In the genomic region with DNA sequence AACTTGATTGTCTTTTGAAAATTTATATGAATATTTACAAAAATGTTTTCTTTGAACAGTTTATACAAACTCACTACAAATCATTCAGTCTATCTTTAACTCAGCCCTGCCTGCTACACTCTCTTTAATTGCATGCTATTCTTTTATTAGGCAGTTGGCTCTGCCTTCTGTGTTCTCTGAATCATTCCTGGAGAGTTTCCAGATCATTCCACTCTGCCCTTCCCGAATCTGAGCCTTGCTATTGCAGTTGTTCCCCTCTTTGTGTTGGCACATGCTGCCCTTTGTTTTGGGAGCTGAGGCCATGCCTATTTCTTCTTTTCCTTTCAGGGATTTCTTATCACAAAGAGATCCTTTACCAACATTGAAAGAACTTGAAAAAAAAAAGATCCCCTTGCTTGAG, we compare ENCODE assay signal across 17 cellular contexts. TPM values are rescaled to one million over a fixed set of nuclear protein-coding genes. Genes with fewer than 3 reads are reported as not detected.
DNase-seq lines count a peak whose midpoint lies in the region; ATAC-seq, FAIRE-seq and TF ChIP-seq lines count a peak whose summit lies in the region.
"Had no signal": no experiment of that assay in that cellular context is flagged by ENCODE, and none has a peak within 500 bp of the region (broad histone marks: within the 10 kb centered on the region; RNA-seq: fewer than 3 reads in every experiment).

No MANE protein-coding gene starts in this region.

- TF ChIP-seq EP300 in HepG2 (IDR thresholded peaks at IDR 0.05; ENCODE audit: low read depth in 2 of 2, low read length in 2 of 2) = no peak
- no peak for TF ChIP-seq EP300 in HepG2 (CRISPR knock-in tag; IDR thresholded peaks at IDR 0.05; ENCODE audit: borderline replicate concordance)
- no peak for TF ChIP-seq EP300 in ovary (IDR thresholded peaks at IDR 0.05)

- no peak for TF ChIP-seq POLR2A in HepG2 (IDR thresholded peaks at IDR 0.05; ENCODE audit: insufficient read depth in 1 of 2, low read depth in 2 of 2, low read length in 2 of 2)
- no peak for TF ChIP-seq POLR2A in ovary (IDR thresholded peaks at IDR 0.05)

- intact Hi-C loops in left ventricle myocardium inferior (cut with micrococcal nuclease) = no loop called here
- intact Hi-C loops in HepG2 (cut with micrococcal nuclease; ENCODE audit: unreplicated experiment) = no loop called here
- intact Hi-C loops in ovary (cut with DNase I) = no loop called here

- H3K4me2 ChIP-seq in HepG2 (ENCODE audit: low read depth, low read length) = no peak overlapping the region

- H3K27me3 ChIP-seq in left ventricle myocardium inferior (ENCODE audit: low read depth) (no peaks in the 10 kb centered on the region), HepG2 (ENCODE audit: control insufficient read depth in 1 of 2, insufficient read depth in 2 of 2, low read length in 2 of 2) (no peaks in the 10 kb centered on the region), ovary (no peaks in the 10 kb centered on the region)

- H3K36me3 ChIP-seq in SK-N-MC (ENCODE audit: insufficient read depth, low read length) (no peaks in the 10 kb centered on the region), left ventricle myocardium inferior (no peaks in the 10 kb centered on the region), HepG2 (replicated peaks in 1 of 2; ENCODE audit: control insufficient read depth in 1 of 2, insufficient read depth in 2 of 2, low read length in 2 of 2) (no peaks in the 10 kb centered on the region), ovary (no peaks in the 10 kb centered on the region)

- ATAC-seq in HepG2 = no peak
- ATAC-seq in HG03139 (IDR thresholded peaks at IDR 0.05; ENCODE audit: unreplicated experiment) = no peak
- ATAC-seq: stimulated activated effector memory CD8-positive, alpha-beta T cell treated with anti-CD3 and anti-CD28 coated beads, Interleukin-12 subunit alpha, Interleukin-12 subunit beta, amount 100 ng/mL, for 72 hours had no signal

- no peak overlapping the region for H2AFZ ChIP-seq in HepG2 (ENCODE audit: low read length)

- H3K79me2 ChIP-seq in HepG2 (ENCODE audit: insufficient read depth, low read length) = no peaks in the 10 kb centered on the region

- 0 out of 2 replicates have a peak overlapping the region, but pooled peaks have one; percentile 3 for H3K27ac ChIP-seq in SK-N-MC
- H3K27ac ChIP-seq in left ventricle myocardium inferior (replicated peaks) = peak overlapping the region; percentile 85
- no peak overlapping the region for H3K27ac ChIP-seq in HepG2 (ENCODE audit: extremely low read length, insufficient read depth, low read length)
- no peak overlapping the region for H3K27ac ChIP-seq in ovary

- peak; percentile 19 for DNase-seq in HS-5 (ENCODE audit: low read depth)
- no peak for DNase-seq in SK-N-MC (ENCODE audit: low read depth, low spot score)
- no peak for DNase-seq in left ventricle myocardium inferior
- DNase-seq in retinal pigment epithelial cell (ENCODE audit: low read depth) = peak; percentile 31
- no peak for DNase-seq in HepG2 (ENCODE audit: low spot score)
- no peak for DNase-seq in ovary
- DNase-seq in GM03348 (ENCODE audit: low spot score) = no peak
- DNase-seq: activated CD4-positive, alpha-beta T cell treated with anti-CD3 and anti-CD28 coated beads, Interleukin-2, amount 10 ng/mL, durations not matched to agents 7 days and 5 days; activated effector memory CD4-positive, alpha-beta T cell treated with anti-CD3 and anti-CD28 coated beads, Interleukin-2, amount 50 U/mL, for 16 hours; CD4-positive, alpha-beta T cell; cerebellar nuclear complex; NK-92 treated with Interleukin-12 subunit alpha and Interleukin-12 subunit beta, amount 100 ng/mL, for 24 hours; stimulated activated CD4-positive, alpha-beta T cell treated with anti-CD3 and anti-CD28 coated beads, Interleukin-1b, Interleukin-23, amount 100 ng/mL, for 48 hours had no signal

- in situ Hi-C loops in HepG2 (cut with HindIII; ENCODE audit: extremely low pct_ligation_motif_present, low pct_unique_long_range_greater_than_20kb) = no loop called here

- POLR2A ChIA-PET in HepG2 (lab: Yijun Ruan, JAX) = no interaction called here

- no peak for FAIRE-seq in HepG2 (lab: Jason Lieb, UNC)

- CTCF ChIA-PET in HepG2 (lab: Yijun Ruan, JAX; ENCODE audit: low intra/inter-chr PET ratio, low total read pairs) = no interaction called here

- no peaks in the 10 kb centered on the region for H4K20me1 ChIP-seq in HepG2 (ENCODE audit: insufficient read depth, low read length)

- H3K4me1 ChIP-seq in left ventricle myocardium inferior (peaks cover 29% of the 10 kb centered on the region), HepG2 (ENCODE audit: insufficient read depth, low read length) (no peaks in the 10 kb centered on the region), ovary (ENCODE audit: insufficient read depth) (no peaks in the 10 kb centered on the region)

- H3K9ac ChIP-seq in SK-N-MC (ENCODE audit: insufficient read length) (no peak overlapping the region), HepG2 (ENCODE audit: insufficient read depth, low read depth, low read length) (no peak overlapping the region)

- no peak for TF ChIP-seq CTCF in left ventricle myocardium inferior (IDR thresholded peaks at IDR 0.05; ENCODE audit: borderline replicate concordance)
- TF ChIP-seq CTCF in retinal pigment epithelial cell (conservative IDR thresholded peaks at IDR 0.05; ENCODE audit: low read depth, low read length) = no peak
- TF ChIP-seq CTCF in HepG2 (CRISPR knock-in tag; IDR thresholded peaks at IDR 0.05) = no peak
- TF ChIP-seq CTCF in ovary (IDR thresholded peaks at IDR 0.05) = no peak

- BruUV-seq in HepG2 (replicated peaks; lab: Mats Ljungman, UMichigan) = no TSS peak

- H3K4me3 ChIP-seq in SK-N-MC (0 out of 2 replicates have a peak overlapping the region, but pooled peaks have one; percentile 3), left ventricle myocardium inferior (peak overlapping the region; percentile 33), retinal pigment epithelial cell (ENCODE audit: low read length) (no peak overlapping the region), HepG2 (replicated peaks in 1 of 3; ENCODE audit: insufficient read depth in 1 of 3, low read depth in 2 of 3, low read length in 3 of 3) (no peak overlapping the region), ovary (no peak overlapping the region)

- WGBS in HepG2 (ENCODE audit: low lambda C conversion rate) = 0% methylated on average over 1 of the region's 1 CpG
- WGBS in ovary, 3 donors = 0% methylated on average over 1 of the region's 1 CpG

- H3K9me3 ChIP-seq in SK-N-MC (ENCODE audit: low read depth, low read length) (no peaks in the 10 kb centered on the region), left ventricle myocardium inferior (replicated peaks) (no peaks in the 10 kb centered on the region), HepG2 (ENCODE audit: low read length) (no peaks in the 10 kb centered on the region), ovary (no peaks in the 10 kb centered on the region)

- no peak for TF ChIP-seq RAD21 in HepG2 (CRISPR knock-in tag; IDR thresholded peaks at IDR 0.05)

TF ChIP-seq in HepG2, 621 proteins besides CTCF, POLR2A, EP300 and RAD21 (continues in another document):
- TF ChIP-seq, protein P1, sequence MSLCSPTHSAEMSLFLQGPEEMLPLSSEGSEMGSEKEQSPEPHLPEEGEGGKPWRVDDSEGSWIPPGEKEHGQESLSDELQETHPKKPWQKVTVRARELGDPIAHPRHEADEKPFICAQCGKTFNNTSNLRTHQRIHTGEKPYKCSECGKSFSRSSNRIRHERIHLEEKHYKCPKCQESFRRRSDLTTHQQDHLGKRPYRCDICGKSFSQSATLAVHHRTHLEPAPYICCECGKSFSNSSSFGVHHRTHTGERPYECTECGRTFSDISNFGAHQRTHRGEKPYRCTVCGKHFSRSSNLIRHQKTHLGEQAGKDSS (CRISPR knock-in tag; IDR thresholded peaks at IDR 0.05; ENCODE audit: borderline replicate concordance, low read depth) = no peak
- no peak for TF ChIP-seq FOSL1 (CRISPR knock-in tag; IDR thresholded peaks at IDR 0.05; ENCODE audit: borderline replicate concordance)
- no peak for TF ChIP-seq RXRA (CRISPR knock-in tag; IDR thresholded peaks at IDR 0.05)
- no peak for TF ChIP-seq NFE2L2 (IDR thresholded peaks at IDR 0.05; ENCODE audit: low read length)
- no peak for TF ChIP-seq SRF (IDR thresholded peaks at IDR 0.05; ENCODE audit: low read depth, low read length)
- no peak for TF ChIP-seq HOXD1 (CRISPR knock-in tag; IDR thresholded peaks at IDR 0.05)
- TF ChIP-seq ETV5 (CRISPR knock-in tag; IDR thresholded peaks at IDR 0.05; ENCODE audit: borderline replicate concordance) = no peak

RNA-seq across cellular contexts. Expression of a gene that starts 8.7 kb away (rescaled TPM):
- total RNA-seq in left ventricle myocardium inferior (1,086 TPM), HepG2 (2016; rRNA removed; fragmentation: Illumina TruSeq; extraction: Trizol) (not detected in 2 replicates), ovary (under 1 TPM in 2 of 7 donors, not detected in 5; 0.08 to 0.27 TPM)
- total RNA-seq in HepG2 (2016; cell fraction: cytosol; rRNA removed; fragmentation: Illumina TruSeq; extraction: Trizol; ENCODE audit: low read depth) = not detected in 2 replicates
- total RNA-seq in HepG2 (2016; cell fraction: insoluble cytoplasmic fraction; rRNA removed; fragmentation: Illumina TruSeq; extraction: Trizol) = not detected in 2 replicates
- not detected in 2 replicates for total RNA-seq in HepG2 (2016; cell fraction: membrane; rRNA removed; fragmentation: Illumina TruSeq; extraction: Trizol)
- not detected in 2 replicates for total RNA-seq in HepG2 (2016; cell fraction: nucleus; rRNA removed; fragmentation: Illumina TruSeq; extraction: Trizol)
- polyA plus RNA-seq in HepG2 (2011; rRNA removed) (not detected in 2 replicates), ovary (under 1 TPM in 1 of 2 donors, not detected in 1; 0.07 TPM)
- polyA plus RNA-seq in HepG2 (2011; cell fraction: cytosol; rRNA removed) = not detected in 2 replicates
- not detected in 2 replicates for polyA plus RNA-seq in HepG2 (2011; cell fraction: nucleus; rRNA removed)
- not detected in 2 replicates for polyA plus RNA-seq in HepG2 (2012)
- not detected in 2 replicates for polyA plus RNA-seq in HepG2 (2016; cell fraction: cytosol; fragmentation: Illumina TruSeq; extraction: Trizol; ENCODE audit: low read depth)
- polyA plus RNA-seq in HepG2 (2016; cell fraction: insoluble cytoplasmic fraction; fragmentation: Illumina TruSeq; extraction: Trizol; ENCODE audit: low read depth) = not detected in 2 replicates
- polyA plus RNA-seq in HepG2 (2016; cell fraction: membrane; fragmentation: Illumina TruSeq; extraction: Trizol; ENCODE audit: low read depth) = not detected in 2 replicates
- not detected in 2 replicates for polyA plus RNA-seq in HepG2 (2016; cell fraction: nucleus; fragmentation: Illumina TruSeq; extraction: Trizol; ENCODE audit: insufficient read depth, low read depth)
- polyA minus RNA-seq in HepG2 (2011; rRNA and poly(A)+ RNA removed; ENCODE audit: low replicate concordance) = not detected in 2 replicates
- not detected in 2 replicates for polyA minus RNA-seq in HepG2 (2011; cell fraction: cytosol; rRNA and poly(A)+ RNA removed)
- not detected in 2 replicates for polyA minus RNA-seq in HepG2 (2011; cell fraction: nucleus; rRNA and poly(A)+ RNA removed)
- total RNA-seq: activated CD4-positive, alpha-beta T cell treated with anti-CD3 and anti-CD28 coated beads, Interleukin-2, amount 10 ng/mL, durations not matched to agents 7 days and 5 days; CD4-positive, alpha-beta T cell; fibroblast of lung; kidney epithelial cell had no signal
- polyA plus RNA-seq: fibroblast of lung had no signal

Comparison
In these comparisons a context has a peak if more than half of its experiments do, and no peak if none do; other contexts are left out.
1. DNase-seq: peak in HS-5 (single experiment) and retinal pigment epithelial cell (single experiment); none in SK-N-MC (single experiment), left ventricle myocardium inferior (single experiment), HepG2 (single experiment), ovary (0 of 5) and GM03348 (single experiment).
2. H3K27ac ChIP-seq: peak in SK-N-MC (single experiment) and left ventricle myocardium inferior (single experiment); none in HepG2 (single experiment) and ovary (0 of 2).
3. H3K4me3 ChIP-seq: peak in SK-N-MC (single experiment) and left ventricle myocardium inferior (single experiment); none in retinal pigment epithelial cell (single experiment), HepG2 (0 of 3) and ovary (single experiment).
4. RNA of a gene that starts 8.7 kb away (total RNA-seq): 1,086 TPM in left ventricle myocardium inferior (single experiment); 0.08 to 0.27 TPM in ovary and not detected in HepG2; every median in the first group is over 100 times any median in the second.